In genomic region chr14:102827716-102828115, GRCh38 we compare ENCODE assay signal across 1 cellular context.
TF ChIP-seq lines count a peak whose summit lies in the region.

No MANE protein-coding gene starts in this region.

TF ChIP-seq in IMR-90, 13 proteins besides CTCF, POLR2A, EP300 and RAD21 (continued from another document):
- TF ChIP-seq MAFK (IDR thresholded peaks at IDR 0.05; ENCODE audit: low read depth, low read length) (no peak), MXI1 (IDR thresholded peaks at IDR 0.05; ENCODE audit: borderline replicate concordance, low read depth, low read length) (no peak), FOS (IDR thresholded peaks at IDR 0.05; ENCODE audit: low read depth, low read length) (no peak), SMC3 (IDR thresholded peaks at IDR 0.05; ENCODE audit: low read depth, low read length) (no peak), NFE2L2 (IDR thresholded peaks at IDR 0.05; ENCODE audit: low read depth, low read length) (no peak), CHD1 (IDR thresholded peaks at IDR 0.05; ENCODE audit: low read depth, low read length) (no peak), MAZ (IDR thresholded peaks at IDR 0.05; ENCODE audit: borderline replicate concordance, low read depth, low read length) (no peak), ELK1 (IDR thresholded peaks at IDR 0.05; ENCODE audit: borderline replicate concordance, low read depth, low read length) (no peak)
